Comparison of ENCODE assay signal across 12 cellular contexts in the genomic region with DNA sequence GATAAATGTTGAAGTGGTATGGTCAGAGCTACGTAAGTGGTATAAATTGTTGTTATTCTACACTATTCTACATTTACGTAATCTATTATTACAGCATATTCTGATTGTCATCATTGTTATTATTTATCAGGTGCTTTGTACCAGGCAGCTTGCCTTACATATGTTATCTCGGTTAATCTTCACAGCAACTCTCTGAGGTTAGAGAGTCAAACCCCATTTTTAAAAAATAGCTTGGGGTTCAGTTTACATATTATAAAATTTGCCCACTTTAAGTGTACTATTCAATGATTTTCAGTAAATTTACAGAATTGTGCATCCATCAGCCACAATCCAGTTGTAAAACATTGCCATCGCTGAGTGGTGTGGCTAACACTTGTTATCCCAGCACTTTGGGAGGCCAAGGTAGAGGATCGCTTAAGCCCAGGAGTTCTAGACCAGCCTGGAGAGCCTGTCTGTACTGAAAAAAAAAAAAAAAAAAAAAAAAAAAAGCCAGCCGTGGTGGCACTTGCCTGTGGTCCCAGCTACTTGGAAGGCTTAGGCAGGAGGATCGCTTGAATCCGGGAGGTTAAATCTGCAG.
DNase-seq lines count a peak whose midpoint lies in the region; ATAC-seq lines count a peak whose summit lies in the region.
"Had no signal": no experiment of that assay in that cellular context is flagged by ENCODE, and none has a peak within 500 bp of the region (broad histone marks: within the 10 kb centered on the region; RNA-seq: fewer than 3 reads in every experiment).

No MANE protein-coding gene starts in this region.

- peaks cover 2% of the 10 kb centered on the region for H3K9me3 Mint-ChIP-seq in activated T-cell treated with anti-CD3 and anti-CD28 coated beads, Interleukin-2, amount 50 U/mL, for 24 hours
- no peaks in the 10 kb centered on the region for H3K9me3 Mint-ChIP-seq in T-helper 2 cell treated with Interferon-gamma antibody and Interleukin-4, amounts not matched to agents 5 μg/mL and 100 μg/mL, for 36 hours
- no peaks in the 10 kb centered on the region for H3K9me3 Mint-ChIP-seq in stimulated activated memory B cell treated with anti-CD40 and anti-IgM and Interleukin-4, amounts not matched to agents 10 μg/mL and 1 μg/mL and 100 μg/mL, for 72 hours

- H3K36me3 Mint-ChIP-seq in activated T-cell treated with anti-CD3 and anti-CD28 coated beads, Interleukin-2, amount 50 U/mL, for 24 hours (ENCODE audit: low read depth) = peaks cover 88% of the 10 kb centered on the region
- H3K36me3 Mint-ChIP-seq in T-helper 2 cell treated with Interferon-gamma antibody and Interleukin-4, amounts not matched to agents 5 μg/mL and 100 μg/mL, for 36 hours (ENCODE audit: low read depth) = peaks cover 60% of the 10 kb centered on the region
- H3K36me3 Mint-ChIP-seq in stimulated activated memory B cell treated with anti-CD40 and anti-IgM and Interleukin-4, amounts not matched to agents 10 μg/mL and 1 μg/mL and 100 μg/mL, for 72 hours = peaks cover 45% of the 10 kb centered on the region

- DNase-seq in activated T-cell treated with anti-CD3 and anti-CD28 coated beads, Interleukin-2, amount 50 U/mL, for 24 hours = no peak
- no peak for DNase-seq in activated T-cell treated with anti-CD3 and anti-CD28 coated beads, Interleukin-2, amount 50 U/mL, for 1 hour
- no peak for DNase-seq in T-helper 2 cell treated with Interferon-gamma antibody and Interleukin-4, amounts not matched to agents 5 μg/mL and 100 μg/mL, for 36 hours (ENCODE audit: low spot score)
- peak; percentile 75 for DNase-seq in central memory CD4-positive, alpha-beta T cell
- DNase-seq in NCI-H345 treated with DMSO at 0.1 percent for 48 hours (lab: John Stamatoyannopoulos, UW; ENCODE audit: unreplicated experiment) = no peak
- DNase-seq: cortex of kidney, GM23248, NCI-H2081 treated with DMSO at 0.1 percent for 48 hours, NCI-H526 treated with DMSO at 0.1 percent for 48 hours had no signal

- peak overlapping the region; percentile 99 for H3K27ac Mint-ChIP-seq in activated T-cell treated with anti-CD3 and anti-CD28 coated beads, Interleukin-2, amount 50 U/mL, for 24 hours
- peak overlapping the region; percentile 89 for H3K27ac Mint-ChIP-seq in T-helper 2 cell treated with Interferon-gamma antibody and Interleukin-4, amounts not matched to agents 5 μg/mL and 100 μg/mL, for 36 hours
- H3K27ac Mint-ChIP-seq in stimulated activated memory B cell treated with anti-CD40 and anti-IgM and Interleukin-4, amounts not matched to agents 10 μg/mL and 1 μg/mL and 100 μg/mL, for 72 hours = peak overlapping the region; percentile 88

- no peaks in the 10 kb centered on the region for H3K27me3 Mint-ChIP-seq in activated T-cell treated with anti-CD3 and anti-CD28 coated beads, Interleukin-2, amount 50 U/mL, for 24 hours
- H3K27me3 Mint-ChIP-seq in T-helper 2 cell treated with Interferon-gamma antibody and Interleukin-4, amounts not matched to agents 5 μg/mL and 100 μg/mL, for 36 hours (ENCODE audit: low read depth) = no peaks in the 10 kb centered on the region
- H3K27me3 Mint-ChIP-seq in stimulated activated memory B cell treated with anti-CD40 and anti-IgM and Interleukin-4, amounts not matched to agents 10 μg/mL and 1 μg/mL and 100 μg/mL, for 72 hours = no peaks in the 10 kb centered on the region

- peak overlapping the region; percentile 79 for H3K4me3 Mint-ChIP-seq in activated T-cell treated with anti-CD3 and anti-CD28 coated beads, Interleukin-2, amount 50 U/mL, for 24 hours
- H3K4me3 Mint-ChIP-seq in T-helper 2 cell treated with Interferon-gamma antibody and Interleukin-4, amounts not matched to agents 5 μg/mL and 100 μg/mL, for 36 hours = peak overlapping the region; percentile 52
- no peak overlapping the region for H3K4me3 Mint-ChIP-seq in stimulated activated memory B cell treated with anti-CD40 and anti-IgM and Interleukin-4, amounts not matched to agents 10 μg/mL and 1 μg/mL and 100 μg/mL, for 72 hours

- peaks cover 83% of the 10 kb centered on the region for H3K4me1 Mint-ChIP-seq in activated T-cell treated with anti-CD3 and anti-CD28 coated beads, Interleukin-2, amount 50 U/mL, for 24 hours (ENCODE audit: low read depth)
- peaks cover 58% of the 10 kb centered on the region for H3K4me1 Mint-ChIP-seq in T-helper 2 cell treated with Interferon-gamma antibody and Interleukin-4, amounts not matched to agents 5 μg/mL and 100 μg/mL, for 36 hours (ENCODE audit: low read depth)
- peaks cover 82% of the 10 kb centered on the region for H3K4me1 Mint-ChIP-seq in stimulated activated memory B cell treated with anti-CD40 and anti-IgM and Interleukin-4, amounts not matched to agents 10 μg/mL and 1 μg/mL and 100 μg/mL, for 72 hours

- ATAC-seq in stimulated activated memory B cell treated with anti-CD40 and anti-IgM and Interleukin-4, amounts not matched to agents 10 μg/mL and 1 μg/mL and 100 μg/mL, for 72 hours = no peak
- ATAC-seq in GM19467 (IDR thresholded peaks at IDR 0.05; ENCODE audit: unreplicated experiment) (no peak), GM21447 (IDR thresholded peaks at IDR 0.05; ENCODE audit: unreplicated experiment) (no peak)
